1 cellular context compared by ENCODE assay signal in genomic region chr2:130776550-130776949, GRCh38.
TF ChIP-seq lines count a peak whose summit lies in the region.

No MANE protein-coding gene starts in this region.

TF ChIP-seq in H1, 55 proteins besides CTCF, POLR2A, EP300 and RAD21:
- no peak for TF ChIP-seq POU5F1 (IDR thresholded peaks at IDR 0.05; ENCODE audit: low read depth, low read length)
- TF ChIP-seq JUND (IDR thresholded peaks at IDR 0.05; ENCODE audit: low read length), result no peak
- no peak for TF ChIP-seq MAFK (IDR thresholded peaks at IDR 0.05; ENCODE audit: low read depth, low read length)
- no peak for TF ChIP-seq FOSL1 (IDR thresholded peaks at IDR 0.05; ENCODE audit: insufficient read depth, low read depth, low read length)
- TF ChIP-seq RXRA (IDR thresholded peaks at IDR 0.05; ENCODE audit: insufficient read depth, low read depth, low read length), result no peak
- no peak for TF ChIP-seq ZNF274 (IDR thresholded peaks at IDR 0.05; ENCODE audit: borderline replicate concordance, extremely low read depth, low read length)
- TF ChIP-seq TAF1 (IDR thresholded peaks at IDR 0.05; ENCODE audit: low read depth, low read length), result no peak
- TF ChIP-seq SIX5 (IDR thresholded peaks at IDR 0.05; ENCODE audit: low read depth, low read length), result no peak
- no peak for TF ChIP-seq BCL11A (IDR thresholded peaks at IDR 0.05; ENCODE audit: low read depth in 2 of 2, low read length in 2 of 2)
- TF ChIP-seq MAX (IDR thresholded peaks at IDR 0.05), result no peak
- no peak for TF ChIP-seq KDM5A (IDR thresholded peaks at IDR 0.05; ENCODE audit: low read length)
- no peak for TF ChIP-seq NANOG (IDR thresholded peaks at IDR 0.05; ENCODE audit: insufficient read depth, low read depth, low read length, poor library complexity, severe bottlenecking)
- TF ChIP-seq CREB1 (IDR thresholded peaks at IDR 0.05), result no peak
TF ChIP-seq in H1: peak in this region for 0.
